18 cellular contexts compared by ENCODE assay signal in genomic region chr1:159646687-159647086, GRCh38.
A peak's percentile ranks its signal among the peaks of the same experiment; 100 is the strongest.
DNase-seq lines count a peak whose midpoint lies in the region; ATAC-seq lines count a peak whose summit lies in the region.
"Had no signal": no experiment of that assay in that cellular context is flagged by ENCODE, and none has a peak within 500 bp of the region (broad histone marks: within the 10 kb centered on the region; RNA-seq: fewer than 3 reads in every experiment).

No MANE protein-coding gene starts in this region.

- H3K27me3 ChIP-seq in BLaER1 treated with 17β-estradiol and CSF1 and Interleukin-3, amounts not matched to agents 10 nM and 100 nM: no peaks in the 10 kb centered on the region
- H3K27me3 ChIP-seq: sigmoid colon had no signal

- H3K36me3 ChIP-seq in BLaER1 treated with 17β-estradiol and CSF1 and Interleukin-3, amounts not matched to agents 10 nM and 100 nM: peaks cover 0 to 16% (median 0%) of the 10 kb centered on the region in 11 experiments; a peak in 6 of 22 replicates
- H3K36me3 ChIP-seq: sigmoid colon, stomach had no signal

- H3K4me1 ChIP-seq in BLaER1 treated with 17β-estradiol and CSF1 and Interleukin-3, amounts not matched to agents 10 nM and 100 nM: peaks cover 18 to 51% (median 33%) of the 10 kb centered on the region in 10 experiments
- H3K4me1 ChIP-seq: sigmoid colon, stomach had no signal

- H3K4me3 ChIP-seq in BLaER1 treated with 17β-estradiol and CSF1 and Interleukin-3, amounts not matched to agents 10 nM and 100 nM: peak overlapping the region in 5 of 10 experiments; percentile 6 to 49 (median 10); a peak in 6 of 20 replicates
- H3K4me3 ChIP-seq: dorsolateral prefrontal cortex, sigmoid colon, stomach had no signal

- no peaks in the 10 kb centered on the region for H4K20me1 ChIP-seq in BLaER1 treated with 17β-estradiol and CSF1 and Interleukin-3, amounts not matched to agents 10 nM and 100 nM

- peaks cover 7 to 65% (median 30%) of the 10 kb centered on the region in 11 experiments for H3K9me3 ChIP-seq in BLaER1 treated with 17β-estradiol and CSF1 and Interleukin-3, amounts not matched to agents 10 nM and 100 nM (replicated peaks in 1 of 11)

- peak; percentile 99 for DNase-seq in Kasumi-1 (lab: John Stamatoyannopoulos, UW)
- DNase-seq in SIG-M5 (lab: John Stamatoyannopoulos, UW): peak; percentile 96
- peak; percentile 77 for DNase-seq in medulla oblongata (ENCODE audit: extremely low spot score)
- DNase-seq in stimulated activated naive CD4-positive, alpha-beta T cell (lab: John Stamatoyannopoulos, UW): no peak
- DNase-seq: activated B cell treated with CpG ODN at 0.5 μM for 24 hours, Calu3, dorsolateral prefrontal cortex, NCI-H1694, NCI-H2227 treated with DMSO at 0.1 percent for 48 hours, occipital lobe, sigmoid colon, stomach had no signal

- H3K27ac ChIP-seq in BLaER1 treated with 17β-estradiol and CSF1 and Interleukin-3, amounts not matched to agents 10 nM and 100 nM: peak overlapping the region; percentile 86 to 99 (median 96)
- H3K27ac ChIP-seq: dorsolateral prefrontal cortex, epithelial cell of prostate, RWPE1, sigmoid colon, stomach had no signal

- peak overlapping the region; percentile 51 to 84 (median 78) for H3K9ac ChIP-seq in BLaER1 treated with 17β-estradiol and CSF1 and Interleukin-3, amounts not matched to agents 10 nM and 100 nM

- H3K4me2 ChIP-seq in BLaER1 treated with 17β-estradiol and CSF1 and Interleukin-3, amounts not matched to agents 10 nM and 100 nM: peak overlapping the region; percentile 53 to 87 (median 77)

- no peak for ATAC-seq in GM21619 (IDR thresholded peaks at IDR 0.05; ENCODE audit: unreplicated experiment)
- no peak for ATAC-seq in HG02852 (IDR thresholded peaks at IDR 0.05; ENCODE audit: unreplicated experiment)
- ATAC-seq in HG02588 (IDR thresholded peaks at IDR 0.05; ENCODE audit: unreplicated experiment): no peak

Comparison
In these comparisons a context has a peak if more than half of its experiments do, and no peak if none do; other contexts are left out.
1. DNase-seq: peak in Kasumi-1 (2 of 2), SIG-M5 (single experiment) and medulla oblongata (single experiment); none in stimulated activated naive CD4-positive, alpha-beta T cell (0 of 6).